ENCODE assay signal across 8 cellular contexts in the genomic region with DNA sequence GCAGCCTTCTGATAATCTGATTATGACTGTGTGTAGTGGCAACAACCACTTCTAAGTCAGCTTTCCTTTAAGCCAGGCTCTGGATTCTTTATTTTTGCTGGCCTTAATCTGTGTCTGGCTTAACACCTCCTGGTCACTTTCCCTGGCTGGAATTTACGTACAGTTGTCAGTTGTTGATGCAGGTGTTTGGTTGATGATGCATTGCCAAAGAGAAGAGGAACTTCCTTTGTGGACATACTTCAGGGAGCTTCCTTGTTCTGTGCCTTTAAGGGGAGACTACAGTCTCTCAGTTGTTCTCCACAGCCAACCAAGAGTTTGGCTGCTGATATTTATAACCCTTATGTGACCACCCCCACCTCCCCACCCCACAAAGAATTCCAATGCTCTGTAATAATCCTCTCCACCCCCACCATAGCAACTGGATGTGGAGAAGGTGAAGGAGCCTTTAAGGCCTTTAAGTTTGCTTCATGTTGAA.
DNase-seq lines count a peak whose midpoint lies in the region; ATAC-seq and TF ChIP-seq lines count a peak whose summit lies in the region.

No MANE protein-coding gene starts in this region.

- peak overlapping the region; percentile 94 for H3K27ac Mint-ChIP-seq in Calu3 (ENCODE audit: unreplicated experiment)
- peak overlapping the region; percentile 88 for H3K27ac Mint-ChIP-seq in endothelial cell (ENCODE audit: unreplicated experiment)
- H3K27ac Mint-ChIP-seq in natural killer cell = peak overlapping the region; percentile 58 to 75

- no peaks in the 10 kb centered on the region for H3K27me3 Mint-ChIP-seq in Calu3 (ENCODE audit: unreplicated experiment)
- H3K27me3 Mint-ChIP-seq in endothelial cell (ENCODE audit: unreplicated experiment) = peaks cover 7% of the 10 kb centered on the region
- no peaks in the 10 kb centered on the region for H3K27me3 Mint-ChIP-seq in natural killer cell (ENCODE audit: low read depth in 2 of 2)

- CTCF ChIA-PET in Calu3 (lab: Charles Lee) = interaction anchor here (0.6 to 3.8 kb wide), 7 partner anchors 10 to 277 kb away, joined by 3 to 41 read pairs (median 7); no protein-coding TSS in a partner anchor

- H3K9me3 Mint-ChIP-seq in Calu3 (ENCODE audit: low read depth, unreplicated experiment) = no peaks in the 10 kb centered on the region
- no peaks in the 10 kb centered on the region for H3K9me3 Mint-ChIP-seq in endothelial cell (ENCODE audit: unreplicated experiment)
- H3K9me3 Mint-ChIP-seq in natural killer cell = no peaks in the 10 kb centered on the region

- H3K4me3 Mint-ChIP-seq in Calu3 (ENCODE audit: low read depth, unreplicated experiment) = peak overlapping the region; percentile 51
- peak overlapping the region; percentile 37 for H3K4me3 Mint-ChIP-seq in endothelial cell (ENCODE audit: unreplicated experiment)
- peak overlapping the region; percentile 17 for H3K4me3 Mint-ChIP-seq in natural killer cell

- intact Hi-C loops in Calu3 (cut with micrococcal nuclease; ENCODE audit: unreplicated experiment) = loop anchor here (1.0 to 10.0 kb wide), 2 partner anchors 14 to 1381 kb away; a partner anchor contains a TSS
- intact Hi-C loops in natural killer cell (cut with micrococcal nuclease) = no loop called here

- TF ChIP-seq CTCF in Calu3 (IDR thresholded peaks at IDR 0.05; ENCODE audit: unreplicated experiment) (no peak), endothelial cell (IDR thresholded peaks at IDR 0.05; ENCODE audit: unreplicated experiment) (no peak), natural killer cell (IDR thresholded peaks at IDR 0.05) (no peak)

- peak; percentile 74 for DNase-seq in Calu3
- peak; percentile 40 to 75 for DNase-seq in NCI-H526 (lab: John Stamatoyannopoulos, UW)
- DNase-seq in endothelial cell (ENCODE audit: low spot score) = no peak
- DNase-seq in natural killer cell = no peak
- DNase-seq in 8988T = no peak
- DNase-seq in NCI-H2227 treated with DMSO at 0.1 percent for 48 hours (lab: John Stamatoyannopoulos, UW) = no peak

- ATAC-seq in natural killer cell (no peak), GM21360 (IDR thresholded peaks at IDR 0.05; ENCODE audit: unreplicated experiment) (no peak), HG03460 (IDR thresholded peaks at IDR 0.05; ENCODE audit: unreplicated experiment) (no peak)

- H3K36me3 Mint-ChIP-seq in Calu3 (ENCODE audit: insufficient read depth, unreplicated experiment) (peaks cover 50% of the 10 kb centered on the region), endothelial cell (ENCODE audit: low read depth, unreplicated experiment) (peaks cover 8% of the 10 kb centered on the region), natural killer cell (peaks cover 9% of the 10 kb centered on the region)

- H3K4me1 Mint-ChIP-seq in Calu3 (ENCODE audit: low read depth, unreplicated experiment) (peaks cover 86% of the 10 kb centered on the region), endothelial cell (ENCODE audit: unreplicated experiment) (peaks cover 81% of the 10 kb centered on the region), natural killer cell (peaks cover 82 to 88% of the 10 kb centered on the region in 2 donors)

- BruUV-seq in Calu3 (replicated peaks; lab: Mats Ljungman, UMichigan) = no TSS peak

Comparison
In these comparisons a context has a peak if more than half of its experiments do, and no peak if none do; other contexts are left out.
1. DNase-seq: peak in Calu3 (single experiment) and NCI-H526 (2 of 2); none in endothelial cell (single experiment), natural killer cell (single experiment), 8988T (single experiment) and NCI-H2227 treated with DMSO at 0.1 percent for 48 hours (single experiment).
2. Peak in every context shown above with its lines, with median percentiles within 50 percentile points of each other: H3K27ac Mint-ChIP-seq and H3K4me3 Mint-ChIP-seq.